Comparison of ENCODE assay signal across 8 cellular contexts in genomic region chr17:7234100-7235012, GRCh38. TPM values are rescaled to one million over a fixed set of nuclear protein-coding genes. Genes with fewer than 3 reads are reported as not detected.
DNase-seq lines count a peak whose midpoint lies in the region; ATAC-seq lines count a peak whose summit lies in the region.

DVL2 (minus strand) TSS chr17:7234517; CDS start chr17:7234262, 255 bp downstream.

- peak within 1 kb of the TSS; percentile 80 to 93 for H3K27ac Mint-ChIP-seq in effector memory CD8-positive, alpha-beta T cell
- H3K27ac Mint-ChIP-seq in memory B cell: peak within 1 kb of the TSS; percentile 89

- peak; percentile 52 for ATAC-seq in GM19455 (IDR thresholded peaks at IDR 0.05; ENCODE audit: unreplicated experiment)
- ATAC-seq in effector memory CD8-positive, alpha-beta T cell (replicated peaks): peak; percentile 63
- ATAC-seq in memory B cell (ENCODE audit: low read depth): peak; percentile 67

- H3K36me3 Mint-ChIP-seq in effector memory CD8-positive, alpha-beta T cell (ENCODE audit: insufficient read depth): peaks cover 55% of the 10 kb centered on the region
- H3K36me3 Mint-ChIP-seq in memory B cell: peaks cover 17% of the 10 kb centered on the region

- peak within 1 kb of the TSS; percentile 91 to 92 for H3K4me3 Mint-ChIP-seq in effector memory CD8-positive, alpha-beta T cell
- H3K4me3 Mint-ChIP-seq in memory B cell: peak within 1 kb of the TSS; percentile 86

- DNase-seq in CD1c-positive myeloid dendritic cell (ENCODE audit: extremely low spot score) (peak; percentile 96), HT-29 (ENCODE audit: low spot score) (peak; percentile 85), NOMO-1 treated with dmso at 0.1 percent for 144 hours (lab: John Stamatoyannopoulos, UW; ENCODE audit: unreplicated experiment) (peak; percentile 97), memory B cell (ENCODE audit: low spot score in 2 of 2) (peak; percentile 88 to 93)
- DNase-seq in activated CD8-positive, alpha-beta memory T cell treated with anti-CD3 and anti-CD28 coated beads for 48 hours (ENCODE audit: low read depth in 2 of 3, low spot score in 2 of 3): peak; percentile 78 to 94 (median 84)
- DNase-seq in effector memory CD8-positive, alpha-beta T cell: peak; percentile 91 to 94 (median 91)
- peak; percentile 92 for DNase-seq in stimulated activated CD8-positive, alpha-beta memory T cell treated with anti-CD3 and anti-CD28 coated beads, Interleukin-12 subunit alpha, Interleukin-12 subunit beta, amount 100 ng/mL, for 1 hour (ENCODE audit: low read depth)

- no peaks in the 10 kb centered on the region for H3K27me3 Mint-ChIP-seq in effector memory CD8-positive, alpha-beta T cell
- no peaks in the 10 kb centered on the region for H3K27me3 Mint-ChIP-seq in memory B cell

- peaks cover 44 to 58% of the 10 kb centered on the region in 2 donors for H3K4me1 Mint-ChIP-seq in effector memory CD8-positive, alpha-beta T cell (ENCODE audit: low read depth in 2 of 2)
- H3K4me1 Mint-ChIP-seq in memory B cell: peaks cover 35% of the 10 kb centered on the region

- H3K9me3 Mint-ChIP-seq in effector memory CD8-positive, alpha-beta T cell: no peaks in the 10 kb centered on the region
- no peaks in the 10 kb centered on the region for H3K9me3 Mint-ChIP-seq in memory B cell

RNA-seq across cellular contexts. Expression of gene DVL2, which starts in this region (rescaled TPM):
- total RNA-seq in HT-29 (2014; rRNA removed; shearing (Covaris generic)): 42.6 and 48.6 TPM in 2 replicates

Comparison
In these comparisons a context has a peak if more than half of its experiments do, and no peak if none do; other contexts are left out.
1. Peak in every context shown above with its lines: DNase-seq and ATAC-seq.